1 cellular context compared by ENCODE assay signal in the genomic region with DNA sequence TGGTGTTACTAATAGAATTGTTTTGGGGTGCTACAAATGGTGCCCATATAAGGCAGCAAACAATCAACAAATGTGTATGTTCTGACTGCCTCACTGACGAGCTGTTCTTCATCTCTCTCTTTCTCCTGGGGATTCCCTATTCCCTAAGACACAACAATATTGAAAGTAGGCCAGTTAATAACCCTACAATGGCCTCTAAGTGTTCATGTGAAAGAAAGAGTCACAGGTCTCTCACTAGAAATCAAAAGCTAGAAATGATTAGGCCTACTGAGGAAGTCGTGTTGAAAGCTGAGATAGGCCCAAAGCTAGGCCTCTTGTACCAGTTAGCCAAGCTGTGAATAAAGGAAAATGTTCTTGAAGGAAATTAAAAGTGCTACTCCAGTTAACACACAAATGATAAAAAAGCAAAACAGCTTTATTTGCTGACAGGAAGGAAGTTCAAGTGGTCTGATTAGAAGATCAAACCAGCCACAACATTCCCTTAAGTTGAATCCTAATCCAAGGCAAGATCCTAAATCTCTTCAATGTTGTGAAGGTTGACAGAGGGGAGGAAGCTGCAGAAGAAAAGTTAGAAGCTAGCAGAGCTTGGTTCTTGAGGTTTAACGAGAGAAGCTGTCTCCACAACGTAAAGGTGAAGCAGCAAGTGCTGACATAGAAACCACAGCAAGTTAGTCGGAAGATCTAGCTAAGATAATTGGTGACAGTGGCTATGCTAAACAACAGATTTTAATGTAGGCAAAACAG.
TF ChIP-seq lines count a peak whose summit lies in the region.

No MANE protein-coding gene starts in this region.

TF ChIP-seq in K562, 482 proteins besides CTCF, POLR2A, EP300 and RAD21 (continued from another document):
- TF ChIP-seq TEAD2 (tag; IDR thresholded peaks at IDR 0.05) (no peak), ZNF140 (CRISPR knock-in tag; IDR thresholded peaks at IDR 0.05) (no peak), WHSC1 (IDR thresholded peaks at IDR 0.05; ENCODE audit: low read length) (no peak), MXI1 (IDR thresholded peaks at IDR 0.05; ENCODE audit: low read depth, low read length) (no peak)
